In genomic region chr13:23966691-23967615, GRCh38 we compare ENCODE assay signal across 8 cellular contexts.
DNase-seq lines count a peak whose midpoint lies in the region; ATAC-seq, FAIRE-seq and TF ChIP-seq lines count a peak whose summit lies in the region.

No MANE protein-coding gene starts in this region.

- H3K4me1 Mint-ChIP-seq in IgD-negative memory B cell = peaks cover 5 to 13% (median 5%) of the 10 kb centered on the region in 3 donors

- H3K4me3 Mint-ChIP-seq in IgD-negative memory B cell = peak overlapping the region in 3 of 4 donors; percentile 63 to 81 (median 66)

- no TSS peak for BruUV-seq in HepG2 (replicated peaks; lab: Mats Ljungman, UMichigan)

- no peaks in the 10 kb centered on the region for H3K27me3 ChIP-seq in liver (ENCODE audit: control insufficient read depth in 4 of 4, insufficient read depth in 4 of 4, low read length in 3 of 4)
- peaks cover 0 to 3% of the 10 kb centered on the region in 2 experiments; a peak in 1 of 5 replicates for H3K27me3 ChIP-seq in HepG2 (ENCODE audit: control insufficient read depth in 1 of 2, insufficient read depth in 2 of 2, low read length in 2 of 2)
- no peaks in the 10 kb centered on the region for H3K27me3 ChIP-seq in vagina
- no peaks in the 10 kb centered on the region for H3K27me3 ChIP-seq in right atrium auricular region

- no peak for DNase-seq in HepG2 (ENCODE audit: low spot score)
- DNase-seq in fibroblast of pulmonary artery (ENCODE audit: low read depth) = peak; percentile 20
- DNase-seq in vagina (ENCODE audit: extremely low spot score in 2 of 2) = no peak
- DNase-seq in DMS114 treated with DMSO at 0.1 percent for 48 hours (lab: John Stamatoyannopoulos, UW; ENCODE audit: unreplicated experiment) = no peak
- no peak for DNase-seq in NCI-H2029 treated with DMSO at 0.1 percent for 48 hours (lab: John Stamatoyannopoulos, UW)
- no peak for DNase-seq in right atrium auricular region (ENCODE audit: low spot score)

- H3K4me2 ChIP-seq in HepG2 (ENCODE audit: low read depth, low read length) = no peak overlapping the region

- H3K9me3 ChIP-seq in liver (ENCODE audit: control insufficient read depth in 4 of 4, low read length in 3 of 4) (no peaks in the 10 kb centered on the region), HepG2 (ENCODE audit: low read length) (no peaks in the 10 kb centered on the region), vagina (no peaks in the 10 kb centered on the region), right atrium auricular region (no peaks in the 10 kb centered on the region)

- CTCF ChIA-PET in HepG2 (lab: Yijun Ruan, JAX; ENCODE audit: low intra/inter-chr PET ratio, low total read pairs) = no interaction called here

- POLR2A ChIA-PET in HepG2 (lab: Yijun Ruan, JAX) = no interaction called here

- TF ChIP-seq RAD21 in liver (IDR thresholded peaks at IDR 0.05) (peak in 1 of 2 donors; percentile 10), HepG2 (CRISPR knock-in tag; IDR thresholded peaks at IDR 0.05) (no peak)

- H3K27ac ChIP-seq in liver (ENCODE audit: low read depth in 1 of 2, low read length in 2 of 2) = peak overlapping the region; percentile 49 to 75
- H3K27ac ChIP-seq in HepG2 (ENCODE audit: extremely low read length, insufficient read depth, low read length) = no peak overlapping the region
- peak overlapping the region; percentile 63 for H3K27ac ChIP-seq in vagina
- no peak overlapping the region for H3K27ac ChIP-seq in right atrium auricular region

- no peaks in the 10 kb centered on the region for H3K4me1 ChIP-seq in liver (ENCODE audit: control insufficient read depth in 4 of 4, insufficient read depth in 4 of 4, low read length in 3 of 4)
- H3K4me1 ChIP-seq in HepG2 (ENCODE audit: insufficient read depth, low read length) = no peaks in the 10 kb centered on the region
- H3K4me1 ChIP-seq in vagina = peaks cover 24% of the 10 kb centered on the region
- peaks cover 0 to 16% of the 10 kb centered on the region in 2 donors for H3K4me1 ChIP-seq in right atrium auricular region

- H4K20me1 ChIP-seq in HepG2 (ENCODE audit: insufficient read depth, low read length) = no peaks in the 10 kb centered on the region

- peaks cover 1% of the 10 kb centered on the region for H3K36me3 Mint-ChIP-seq in IgD-negative memory B cell

- TF ChIP-seq CTCF in liver (IDR thresholded peaks at IDR 0.05; ENCODE audit: low read depth, low read length, missing input control) (no peak), HepG2 (CRISPR knock-in tag; IDR thresholded peaks at IDR 0.05) (no peak), fibroblast of pulmonary artery (IDR thresholded peaks at IDR 0.05; ENCODE audit: low read length, missing control alignments) (no peak), vagina (IDR thresholded peaks at IDR 0.05) (no peak), right atrium auricular region (IDR thresholded peaks at IDR 0.05) (no peak)

- no peak for FAIRE-seq in HepG2 (lab: Jason Lieb, UNC)

- peak overlapping the region; percentile 40 to 90 for H3K9ac ChIP-seq in liver (ENCODE audit: low read depth in 1 of 2, low read length in 2 of 2)
- no peak overlapping the region for H3K9ac ChIP-seq in HepG2 (ENCODE audit: insufficient read depth, low read depth, low read length)

- WGBS in liver = 41% methylated on average over 11 of the region's 11 CpGs
- 21% methylated on average over 11 of the region's 11 CpGs for WGBS in HepG2 (ENCODE audit: low lambda C conversion rate)

- in situ Hi-C loops in HepG2 (cut with HindIII; ENCODE audit: extremely low pct_ligation_motif_present, low pct_unique_long_range_greater_than_20kb) = no loop called here

- H3K79me2 ChIP-seq in HepG2 (ENCODE audit: insufficient read depth, low read length) = no peaks in the 10 kb centered on the region

- intact Hi-C loops in HepG2 (cut with micrococcal nuclease; ENCODE audit: unreplicated experiment) = no loop called here
- intact Hi-C loops in vagina (cut with DNase I) = no loop called here

- H3K36me3 ChIP-seq in liver (ENCODE audit: control insufficient read depth in 4 of 4, insufficient read depth in 3 of 4, low read depth in 1 of 4, low read length in 3 of 4) (no peaks in the 10 kb centered on the region), HepG2 (replicated peaks in 1 of 2; ENCODE audit: control insufficient read depth in 1 of 2, insufficient read depth in 2 of 2, low read length in 2 of 2) (no peaks in the 10 kb centered on the region), vagina (no peaks in the 10 kb centered on the region), right atrium auricular region (no peaks in the 10 kb centered on the region)

- TF ChIP-seq POLR2A in HepG2 (IDR thresholded peaks at IDR 0.05; ENCODE audit: insufficient read depth in 1 of 2, low read depth in 2 of 2, low read length in 2 of 2) (no peak), vagina (IDR thresholded peaks at IDR 0.05) (no peak)

- H2AFZ ChIP-seq in HepG2 (ENCODE audit: low read length) = no peak overlapping the region

- H3K4me3 ChIP-seq in liver (ENCODE audit: low read depth in 1 of 3, low read length in 3 of 3) (peak overlapping the region; percentile 54 to 82 (median 71)), HepG2 (replicated peaks in 1 of 3; ENCODE audit: insufficient read depth in 1 of 3, low read depth in 2 of 3, low read length in 3 of 3) (no peak overlapping the region), fibroblast of pulmonary artery (replicated peaks; ENCODE audit: low read depth, low read length) (no peak overlapping the region), vagina (peak overlapping the region; percentile 30), right atrium auricular region (peak overlapping the region in 1 of 2 donors; percentile 27)

- no peak for ATAC-seq in HepG2

- TF ChIP-seq EP300 in HepG2 (IDR thresholded peaks at IDR 0.05; ENCODE audit: low read depth in 2 of 2, low read length in 2 of 2) (no peak), HepG2 (CRISPR knock-in tag; IDR thresholded peaks at IDR 0.05; ENCODE audit: borderline replicate concordance) (no peak)

- H3K27me3 Mint-ChIP-seq in IgD-negative memory B cell = no peaks in the 10 kb centered on the region

- peak overlapping the region in 1 of 3 donors; percentile 37 for H3K27ac Mint-ChIP-seq in IgD-negative memory B cell

- no peaks in the 10 kb centered on the region for H3K9me3 Mint-ChIP-seq in IgD-negative memory B cell

TF ChIP-seq in liver, 16 proteins besides CTCF, POLR2A, EP300 and RAD21:
- TF ChIP-seq RXRA (IDR thresholded peaks at IDR 0.05) (no peak), NR2F2 (IDR thresholded peaks at IDR 0.05) (no peak), HNF4A (conservative IDR thresholded peaks at IDR 0.05) (peak in 1 of 2 donors; percentile 21), SP1 (IDR thresholded peaks at IDR 0.05) (peak; percentile 12), GABPA (IDR thresholded peaks at IDR 0.05 in 1 of 2, conservative IDR thresholded peaks at IDR 0.05 in 1 of 2) (no peak), ATF3 (IDR thresholded peaks at IDR 0.05) (no peak), EGR1 (IDR thresholded peaks at IDR 0.05; ENCODE audit: low read depth in 2 of 2) (no peak), MAX (IDR thresholded peaks at IDR 0.05) (no peak), YY1 (IDR thresholded peaks at IDR 0.05) (peak; percentile 42)

TF ChIP-seq in HepG2, 621 proteins besides CTCF, POLR2A, EP300 and RAD21 (continues in another document):
- TF ChIP-seq FOXP4 (CRISPR knock-in tag; IDR thresholded peaks at IDR 0.05) = no peak
- no peak for TF ChIP-seq AKAP8 (CRISPR knock-in tag; IDR thresholded peaks at IDR 0.05)
- TF ChIP-seq PAWR (CRISPR knock-in tag; IDR thresholded peaks at IDR 0.05; ENCODE audit: borderline replicate concordance) = no peak
- TF ChIP-seq MLXIP (CRISPR knock-in tag; IDR thresholded peaks at IDR 0.05; ENCODE audit: borderline replicate concordance) = no peak
- TF ChIP-seq MAX (IDR thresholded peaks at IDR 0.05) = no peak
- TF ChIP-seq TSC22D2 (CRISPR knock-in tag; IDR thresholded peaks at IDR 0.05; ENCODE audit: borderline replicate concordance) = no peak

Comparison
In these comparisons a context has a peak if more than half of its experiments do, and no peak if none do; other contexts are left out.
1. H3K27ac ChIP-seq: peak in liver (2 of 2) and vagina (single experiment); none in HepG2 (single experiment) and right atrium auricular region (0 of 2).
2. H3K4me3 ChIP-seq: peak in liver (3 of 3) and vagina (2 of 2); none in HepG2 (0 of 3) and fibroblast of pulmonary artery (single experiment).